9 cellular contexts compared by ENCODE assay signal in the genomic region with DNA sequence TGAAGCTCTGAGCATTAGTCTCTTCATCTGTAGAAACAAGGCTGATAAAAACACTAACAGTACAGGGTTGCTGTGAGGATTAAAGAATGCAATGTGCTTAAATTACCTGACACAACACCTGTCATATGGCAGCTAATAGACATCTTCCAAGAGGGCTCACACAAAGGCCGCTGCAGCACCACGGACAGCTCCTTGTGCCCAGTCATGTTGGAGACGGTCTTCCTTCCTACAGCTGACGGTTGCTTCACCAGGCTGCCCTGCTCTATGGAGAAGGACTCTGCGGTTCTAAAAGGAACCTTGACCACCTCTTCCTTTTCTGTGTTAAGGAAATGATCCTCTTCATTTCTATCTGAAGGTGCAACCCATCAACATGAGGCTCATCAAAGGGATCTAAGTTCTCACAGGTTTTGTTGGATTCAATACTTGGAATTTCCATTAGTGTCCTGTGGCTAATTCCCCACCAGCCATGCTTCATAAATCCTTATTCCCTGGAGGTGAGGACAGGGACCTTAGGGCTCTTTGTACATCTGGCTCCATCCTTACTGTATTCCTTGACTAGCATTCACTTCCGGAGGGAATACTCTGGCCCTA.
DNase-seq lines count a peak whose midpoint lies in the region; ATAC-seq, FAIRE-seq and TF ChIP-seq lines count a peak whose summit lies in the region.
"Had no signal": no experiment of that assay in that cellular context is flagged by ENCODE, and none has a peak within 500 bp of the region (broad histone marks: within the 10 kb centered on the region; RNA-seq: fewer than 3 reads in every experiment).

No MANE protein-coding gene starts in this region.

- H3K4me1 ChIP-seq in HAP-1, result no peaks in the 10 kb centered on the region

- H3K27ac ChIP-seq in neural cell (ENCODE audit: low read length), result no peak overlapping the region

- H3K9me3 ChIP-seq in HAP-1, result no peaks in the 10 kb centered on the region
- no peaks in the 10 kb centered on the region for H3K9me3 ChIP-seq in neural cell (ENCODE audit: low read length)

- H3K36me3 Mint-ChIP-seq in activated T-helper 17 cell treated with anti-CD3 and anti-CD28 coated beads, Interleukin-2, amount 50 U/mL, for 72 hours (ENCODE audit: low read depth), result no peaks in the 10 kb centered on the region
- no peaks in the 10 kb centered on the region for H3K36me3 Mint-ChIP-seq in natural killer cell treated with Interleukin-12 subunit alpha and Interleukin-12 subunit beta and Interleukin-15 and Interleukin-18, amount 100 ng/mL, for 72 hours

- H3K4me3 ChIP-seq in HAP-1, result no peak overlapping the region
- no peak overlapping the region for H3K4me3 ChIP-seq in bronchial epithelial cell (ENCODE audit: low read depth, low read length)
- no peak overlapping the region for H3K4me3 ChIP-seq in neural cell (ENCODE audit: low read length)

- no peak overlapping the region for H2AFZ ChIP-seq in neural cell (ENCODE audit: low read depth, low read length)

- DNase-seq in HAP-1 (ENCODE audit: low spot score in 2 of 2), result peak; percentile 18 to 78
- peak; percentile 42 for DNase-seq in RPMI7951 (ENCODE audit: low read depth)
- DNase-seq in bronchial epithelial cell (ENCODE audit: low read depth), result peak; percentile 27
- DNase-seq in AG08396 (ENCODE audit: low spot score), result no peak
- DNase-seq in natural killer cell treated with Interleukin-12 subunit alpha and Interleukin-12 subunit beta and Interleukin-15 and Interleukin-18, amount 100 ng/mL, for 72 hours (ENCODE audit: low spot score), result no peak

- no peaks in the 10 kb centered on the region for H3K9me2 ChIP-seq in neural cell (ENCODE audit: insufficient read depth, low read length)

- no peak for FAIRE-seq in bronchial epithelial cell (lab: Jason Lieb, UNC)
- FAIRE-seq: astrocyte had no signal

- H3K9ac ChIP-seq in neural cell (ENCODE audit: low read length), result no peak overlapping the region

- no peaks in the 10 kb centered on the region for H3K79me2 ChIP-seq in neural cell (replicated peaks; ENCODE audit: insufficient read depth, low read length)

- no peaks in the 10 kb centered on the region for H3K36me3 ChIP-seq in HAP-1 (replicated peaks)
- no peaks in the 10 kb centered on the region for H3K36me3 ChIP-seq in bronchial epithelial cell (ENCODE audit: control insufficient read depth, insufficient read depth, low read length)
- H3K36me3 ChIP-seq in neural cell (ENCODE audit: insufficient read depth, low read length), result no peaks in the 10 kb centered on the region

- TF ChIP-seq EP300 in neural cell (conservative IDR thresholded peaks at IDR 0.05; ENCODE audit: poor library complexity, severe bottlenecking), result no peak

- no peak for TF ChIP-seq CTCF in bronchial epithelial cell (IDR thresholded peaks at IDR 0.05; ENCODE audit: insufficient read depth, low read length, severe bottlenecking)
- no peak for TF ChIP-seq CTCF in neural cell (IDR thresholded peaks at IDR 0.05; ENCODE audit: poor library complexity, severe bottlenecking)

- no peaks in the 10 kb centered on the region for H3K4me1 Mint-ChIP-seq in activated T-helper 17 cell treated with anti-CD3 and anti-CD28 coated beads, Interleukin-2, amount 50 U/mL, for 72 hours
- no peaks in the 10 kb centered on the region for H3K4me1 Mint-ChIP-seq in natural killer cell treated with Interleukin-12 subunit alpha and Interleukin-12 subunit beta and Interleukin-15 and Interleukin-18, amount 100 ng/mL, for 72 hours (ENCODE audit: low read depth in 2 of 2)

- no peak for TF ChIP-seq RAD21 in neural cell (conservative IDR thresholded peaks at IDR 0.05)

- no peak for ATAC-seq in activated T-helper 17 cell treated with anti-CD3 and anti-CD28 coated beads, Interleukin-2, amount 50 U/mL, for 72 hours (replicated peaks)
- ATAC-seq in HG03442 (IDR thresholded peaks at IDR 0.05; ENCODE audit: unreplicated experiment), result no peak
- no peak for ATAC-seq in natural killer cell treated with Interleukin-12 subunit alpha and Interleukin-12 subunit beta and Interleukin-15 and Interleukin-18, amount 100 ng/mL, for 72 hours

- in situ Hi-C loops in HAP-1 (cut with MboI; ENCODE audit: low sequenced_read_pairs), result no loop called here

- H3K27me3 ChIP-seq in HAP-1 (ENCODE audit: low read depth) (0 out of 2 replicates have a peak, but pooled peaks cover 2% of the 10 kb centered on the region), bronchial epithelial cell (ENCODE audit: control insufficient read depth, insufficient read depth, low read length) (no peaks in the 10 kb centered on the region), neural cell (ENCODE audit: insufficient read depth, low read depth, low read length) (no peaks in the 10 kb centered on the region)

- H3K4me3 Mint-ChIP-seq in activated T-helper 17 cell treated with anti-CD3 and anti-CD28 coated beads, Interleukin-2, amount 50 U/mL, for 72 hours, result no peak overlapping the region
- no peak overlapping the region for H3K4me3 Mint-ChIP-seq in natural killer cell treated with Interleukin-12 subunit alpha and Interleukin-12 subunit beta and Interleukin-15 and Interleukin-18, amount 100 ng/mL, for 72 hours

- peaks cover 16% of the 10 kb centered on the region for H3K27me3 Mint-ChIP-seq in activated T-helper 17 cell treated with anti-CD3 and anti-CD28 coated beads, Interleukin-2, amount 50 U/mL, for 72 hours
- peaks cover 16 to 52% of the 10 kb centered on the region in 2 donors for H3K27me3 Mint-ChIP-seq in natural killer cell treated with Interleukin-12 subunit alpha and Interleukin-12 subunit beta and Interleukin-15 and Interleukin-18, amount 100 ng/mL, for 72 hours

- H3K27ac Mint-ChIP-seq in activated T-helper 17 cell treated with anti-CD3 and anti-CD28 coated beads, Interleukin-2, amount 50 U/mL, for 72 hours, result no peak overlapping the region
- no peak overlapping the region for H3K27ac Mint-ChIP-seq in natural killer cell treated with Interleukin-12 subunit alpha and Interleukin-12 subunit beta and Interleukin-15 and Interleukin-18, amount 100 ng/mL, for 72 hours

- H3K4me2 ChIP-seq in neural cell (ENCODE audit: low read length), result no peak overlapping the region

- H4K20me1 ChIP-seq in neural cell (ENCODE audit: insufficient read depth), result no peaks in the 10 kb centered on the region

- H3K9me3 Mint-ChIP-seq in activated T-helper 17 cell treated with anti-CD3 and anti-CD28 coated beads, Interleukin-2, amount 50 U/mL, for 72 hours, result no peaks in the 10 kb centered on the region
- H3K9me3 Mint-ChIP-seq in natural killer cell treated with Interleukin-12 subunit alpha and Interleukin-12 subunit beta and Interleukin-15 and Interleukin-18, amount 100 ng/mL, for 72 hours, result no peaks in the 10 kb centered on the region

- no peaks in the 10 kb centered on the region for H3F3A ChIP-seq in neural cell (ENCODE audit: insufficient read depth, low read length, poor library complexity, severe bottlenecking)

TF ChIP-seq in neural cell, 6 proteins besides CTCF, POLR2A, EP300 and RAD21:
- TF ChIP-seq REST (IDR thresholded peaks at IDR 0.05; ENCODE audit: borderline replicate concordance), result peak; percentile 32
- TF ChIP-seq SMC3 (conservative IDR thresholded peaks at IDR 0.05; ENCODE audit: poor library complexity), result no peak

Comparison
In these comparisons a context has a peak if more than half of its experiments do, and no peak if none do; other contexts are left out.
1. DNase-seq: peak in HAP-1 (2 of 2), RPMI7951 (single experiment) and bronchial epithelial cell (single experiment); none in AG08396 (single experiment) and natural killer cell treated with Interleukin-12 subunit alpha and Interleukin-12 subunit beta and Interleukin-15 and Interleukin-18, amount 100 ng/mL, for 72 hours (single experiment).